Comparison of ENCODE assay signal across 2 cellular contexts in genomic region chr22:24944224-24944937, GRCh38.
TF ChIP-seq lines count a peak whose summit lies in the region.

No MANE protein-coding gene starts in this region.

TF ChIP-seq in HepG2, 621 proteins besides CTCF, POLR2A, EP300 and RAD21:
- peak; percentile 59; the same call in 1 of the 2 replicates for TF ChIP-seq ZNF644 (CRISPR knock-in tag; IDR thresholded peaks at IDR 0.05; ENCODE audit: low read depth)
- no peak for TF ChIP-seq ZNF224 (CRISPR knock-in tag; IDR thresholded peaks at IDR 0.05)
- peak; percentile 46; the same call in 1 of the 2 replicates for TF ChIP-seq MNT (IDR thresholded peaks at IDR 0.05)
- no peak for TF ChIP-seq EED (CRISPR knock-in tag; IDR thresholded peaks at IDR 0.05)
- TF ChIP-seq HNF4A (CRISPR knock-in tag; IDR thresholded peaks at IDR 0.05): peak; percentile 30; the same call in 1 of the 2 replicates
- peak; percentile 56 for TF ChIP-seq MAX (IDR thresholded peaks at IDR 0.05)
- no peak for TF ChIP-seq NBN (conservative IDR thresholded peaks at IDR 0.05)
- no peak for TF ChIP-seq LBX2 (CRISPR knock-in tag; IDR thresholded peaks at IDR 0.05; ENCODE audit: borderline replicate concordance)

TF ChIP-seq in GM12891, 5 proteins besides CTCF, POLR2A, EP300 and RAD21:
- TF ChIP-seq PAX5 (IDR thresholded peaks at IDR 0.05; ENCODE audit: insufficient read depth, low read length, severe bottlenecking) (no peak), TAF1 (IDR thresholded peaks at IDR 0.05; ENCODE audit: low read depth, low read length) (no peak), SPI1 (IDR thresholded peaks at IDR 0.05; ENCODE audit: low read depth, low read length) (no peak), POU2F2 (IDR thresholded peaks at IDR 0.05; ENCODE audit: low read depth, low read length) (no peak)
